ENCODE assay signal across 12 cellular contexts in the genomic region with DNA sequence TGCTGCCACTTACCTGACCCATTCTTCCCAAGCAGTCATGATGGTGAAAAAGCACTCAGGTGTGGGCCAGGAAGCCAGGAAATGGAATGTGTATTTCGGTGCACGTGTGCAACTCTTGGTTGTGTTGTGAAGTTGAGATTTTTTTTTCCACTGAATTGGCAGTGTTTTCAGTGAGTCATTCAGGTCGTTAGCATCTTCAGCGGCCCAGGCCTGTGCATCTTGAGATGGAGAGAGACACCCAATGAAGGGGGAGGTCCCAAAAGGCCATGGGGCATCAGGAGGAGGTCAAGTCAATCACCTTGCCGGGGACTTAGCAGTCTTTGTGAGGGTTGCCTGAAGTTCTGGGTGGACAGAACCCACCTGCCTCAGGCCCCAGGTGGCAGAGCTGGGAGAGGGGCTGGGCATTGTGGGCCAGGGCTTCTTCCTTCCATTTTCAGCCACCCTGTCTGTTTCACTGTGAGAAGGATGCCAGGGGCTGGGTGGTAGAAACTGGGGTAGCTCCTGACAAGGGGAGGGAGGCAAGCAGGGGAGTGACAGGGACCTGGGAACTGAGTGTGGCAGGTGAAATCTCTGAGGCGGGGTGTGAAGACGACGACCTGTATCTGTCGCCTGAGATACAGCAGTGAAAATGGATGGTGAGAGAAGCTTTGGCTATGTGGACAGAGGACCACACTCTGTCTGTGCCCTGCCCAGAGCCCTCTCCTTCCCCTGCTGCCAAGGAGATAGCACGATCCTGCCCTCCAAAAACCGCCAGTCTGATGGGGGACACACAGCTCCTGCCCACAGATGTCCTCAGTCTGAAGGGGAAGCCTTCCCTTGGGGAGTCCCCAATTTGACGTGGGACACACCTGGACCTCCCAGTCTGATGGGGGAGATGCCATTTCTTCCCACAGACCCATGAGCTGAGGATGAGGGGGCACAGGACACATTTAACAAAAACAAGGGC. TPM values are rescaled to one million over a fixed set of nuclear protein-coding genes. Genes with fewer than 3 reads are reported as not detected.
DNase-seq lines count a peak whose midpoint lies in the region; ATAC-seq and TF ChIP-seq lines count a peak whose summit lies in the region.
"Had no signal": no experiment of that assay in that cellular context is flagged by ENCODE, and none has a peak within 500 bp of the region (broad histone marks: within the 10 kb centered on the region; RNA-seq: fewer than 3 reads in every experiment).

No MANE protein-coding gene starts in this region.

- intact Hi-C loops in Right ventricle myocardium superior (cut with DNase I), result no loop called here
- intact Hi-C loops in cardiac septum (cut with DNase I), result no loop called here
- intact Hi-C loops in lower lobe of right lung (cut with DNase I), result no loop called here
- intact Hi-C loops in MCF 10A (cut with micrococcal nuclease), result no loop called here

- POLR2A ChIA-PET in MCF 10A (lab: Yijun Ruan, JAX), result no interaction called here

- H3K36me3 Mint-ChIP-seq in activated CD8-positive, alpha-beta memory T cell treated with anti-CD3 and anti-CD28 coated beads, Interleukin-2, amount 10 ng/mL, durations not matched to agents 7 days and 5 days, result no peaks in the 10 kb centered on the region
- no peaks in the 10 kb centered on the region for H3K36me3 Mint-ChIP-seq in MCF 10A (ENCODE audit: insufficient read depth, unreplicated experiment)

- no TSS peak for BruUV-seq in MCF 10A (replicated peaks; lab: Mats Ljungman, UMichigan)

- H3K9me3 Mint-ChIP-seq in activated CD8-positive, alpha-beta memory T cell treated with anti-CD3 and anti-CD28 coated beads, Interleukin-2, amount 10 ng/mL, durations not matched to agents 7 days and 5 days (ENCODE audit: low read depth), result no peaks in the 10 kb centered on the region
- no peaks in the 10 kb centered on the region for H3K9me3 Mint-ChIP-seq in MCF 10A (ENCODE audit: unreplicated experiment)
- H3K9me3 Mint-ChIP-seq: type B pancreatic cell had no signal

- H3K27me3 ChIP-seq in lower lobe of right lung (ENCODE audit: low read depth) (no peaks in the 10 kb centered on the region), tibial nerve (no peaks in the 10 kb centered on the region)

- peak overlapping the region; percentile 92 for H3K27ac Mint-ChIP-seq in activated CD8-positive, alpha-beta memory T cell treated with anti-CD3 and anti-CD28 coated beads, Interleukin-2, amount 10 ng/mL, durations not matched to agents 7 days and 5 days
- no peak overlapping the region for H3K27ac Mint-ChIP-seq in MCF 10A (ENCODE audit: low read depth, unreplicated experiment)
- H3K27ac Mint-ChIP-seq: type B pancreatic cell had no signal

- DNase-seq in Right ventricle myocardium superior (peak; percentile 19), cardiac septum (ENCODE audit: low spot score) (no peak), lower lobe of right lung (peak; percentile 20), tibial nerve (ENCODE audit: low spot score in 2 of 2) (no peak), NCI-H1694 (lab: John Stamatoyannopoulos, UW) (no peak), MCF 10A (ENCODE audit: unreplicated experiment) (no peak)
- peak; percentile 76 for DNase-seq in activated CD8-positive, alpha-beta memory T cell treated with anti-CD3 and anti-CD28 coated beads, Interleukin-2, amount 10 ng/mL, durations not matched to agents 7 days and 5 days
- DNase-seq: ACHN, mammary epithelial cell, SHP77 had no signal

- H3K4me1 Mint-ChIP-seq in activated CD8-positive, alpha-beta memory T cell treated with anti-CD3 and anti-CD28 coated beads, Interleukin-2, amount 10 ng/mL, durations not matched to agents 7 days and 5 days, result peaks cover 69% of the 10 kb centered on the region
- peaks cover 8% of the 10 kb centered on the region for H3K4me1 Mint-ChIP-seq in MCF 10A (ENCODE audit: insufficient read depth, unreplicated experiment)

- TF ChIP-seq EP300 in tibial nerve (IDR thresholded peaks at IDR 0.05), result no peak

- CTCF ChIA-PET in activated CD8-positive, alpha-beta memory T cell treated with anti-CD3 and anti-CD28 coated beads, Interleukin-2, amount 10 ng/mL, durations not matched to agents 7 days and 5 days (lab: Charles Lee), result interaction anchor here (1.2 to 14.9 kb wide), 3 partner anchors 12 to 84 kb away, joined by 3 to 263 read pairs (median 39); a partner anchor contains a TSS
- CTCF ChIA-PET in MCF 10A (lab: Yijun Ruan, JAX), result interaction anchor here (0.6 to 1.0 kb wide), 2 partner anchors 43 to 772 kb away, joined by 3 to 5 read pairs; no protein-coding TSS in a partner anchor

- TF ChIP-seq POLR2A in tibial nerve (IDR thresholded peaks at IDR 0.05), result no peak

- ATAC-seq in Right ventricle myocardium superior (ENCODE audit: poor library complexity), result no peak
- peak; percentile 22 for ATAC-seq in activated CD8-positive, alpha-beta memory T cell treated with anti-CD3 and anti-CD28 coated beads, Interleukin-2, amount 10 ng/mL, durations not matched to agents 7 days and 5 days
- no peak for ATAC-seq in lower lobe of right lung
- ATAC-seq in GM18867 (IDR thresholded peaks at IDR 0.05; ENCODE audit: unreplicated experiment), result no peak

- H3K4me1 ChIP-seq in lower lobe of right lung (peaks cover 37% of the 10 kb centered on the region), tibial nerve (peaks cover 0 to 59% (median 22%) of the 10 kb centered on the region in 4 donors)

- no peaks in the 10 kb centered on the region for H3K9me3 ChIP-seq in lower lobe of right lung
- H3K9me3 ChIP-seq in tibial nerve, result no peaks in the 10 kb centered on the region

- H3K27me3 Mint-ChIP-seq in activated CD8-positive, alpha-beta memory T cell treated with anti-CD3 and anti-CD28 coated beads, Interleukin-2, amount 10 ng/mL, durations not matched to agents 7 days and 5 days, result no peaks in the 10 kb centered on the region
- H3K27me3 Mint-ChIP-seq in MCF 10A (ENCODE audit: insufficient read depth, unreplicated experiment), result peaks cover 43% of the 10 kb centered on the region

- 66 to 71% methylated on average over 12 of the region's 12 CpGs for WGBS in tibial nerve, 2 donors

- H3K4me3 Mint-ChIP-seq in activated CD8-positive, alpha-beta memory T cell treated with anti-CD3 and anti-CD28 coated beads, Interleukin-2, amount 10 ng/mL, durations not matched to agents 7 days and 5 days, result peak overlapping the region; percentile 24
- no peak overlapping the region for H3K4me3 Mint-ChIP-seq in MCF 10A (ENCODE audit: unreplicated experiment)
- H3K4me3 Mint-ChIP-seq: type B pancreatic cell had no signal

- no peak overlapping the region for H3K27ac ChIP-seq in lower lobe of right lung
- H3K27ac ChIP-seq in tibial nerve, result peak overlapping the region; percentile 30 to 95 (median 88)

- H3K4me3 ChIP-seq in lower lobe of right lung (no peak overlapping the region), tibial nerve (no peak overlapping the region)

- TF ChIP-seq CTCF in lower lobe of right lung (IDR thresholded peaks at IDR 0.05), result no peak
- no peak for TF ChIP-seq CTCF in tibial nerve (IDR thresholded peaks at IDR 0.05)
- no peak for TF ChIP-seq CTCF in MCF 10A (IDR thresholded peaks at IDR 0.05; ENCODE audit: unreplicated experiment)

- H3K36me3 ChIP-seq in lower lobe of right lung (peaks cover 21% of the 10 kb centered on the region), tibial nerve (peaks cover 0 to 29% (median 0%) of the 10 kb centered on the region in 3 donors)

RNA-seq across cellular contexts. Expression of a gene that starts 11.8 kb away (rescaled TPM):
- 16.3 TPM for total RNA-seq in Right ventricle myocardium superior
- 11.2 TPM for total RNA-seq in cardiac septum
- 1 to 10 TPM; 2.6 to 3.0 TPM for total RNA-seq in activated CD8-positive, alpha-beta memory T cell treated with anti-CD3 and anti-CD28 coated beads, Interleukin-2, amount 10 ng/mL, durations not matched to agents 7 days and 5 days
- 8.3 TPM for total RNA-seq in lower lobe of right lung
- total RNA-seq in tibial nerve, result 10 to 100 TPM in 2 of 4 donors, 1 to 10 TPM in 2; 6.3 to 24.6 (median 9.8) TPM
- 0.40 and 1.5 TPM in 2 replicates for total RNA-seq in MCF 10A (2022)

RNA-seq across cellular contexts. Expression of a gene that starts 27.2 kb away (rescaled TPM):
- total RNA-seq in Right ventricle myocardium superior, result 0.32 TPM
- total RNA-seq in cardiac septum, result 0.30 TPM
- 10 to 100 TPM; 59.0 to 68.4 TPM for total RNA-seq in activated CD8-positive, alpha-beta memory T cell treated with anti-CD3 and anti-CD28 coated beads, Interleukin-2, amount 10 ng/mL, durations not matched to agents 7 days and 5 days
- total RNA-seq in lower lobe of right lung, result 3.6 TPM
- total RNA-seq in tibial nerve, result 1 to 10 TPM in 3 of 4 donors, not detected in 1; 1.9 to 3.3 (median 2.1) TPM
- not detected in 2 replicates for total RNA-seq in MCF 10A (2022)
- total RNA-seq: mammary epithelial cell had no signal

RNA-seq across cellular contexts. Expression of a gene that starts 56.1 kb away (rescaled TPM):
- total RNA-seq in Right ventricle myocardium superior, result 160 TPM
- 185 TPM for total RNA-seq in cardiac septum
- total RNA-seq in activated CD8-positive, alpha-beta memory T cell treated with anti-CD3 and anti-CD28 coated beads, Interleukin-2, amount 10 ng/mL, durations not matched to agents 7 days and 5 days, result 100 to 1,000 TPM; 413 to 525 TPM
- total RNA-seq in lower lobe of right lung, result 210 TPM
- total RNA-seq in tibial nerve, result 100 to 1,000 TPM; 164 to 205 (median 181) TPM
- 522 and 609 TPM in 2 replicates for total RNA-seq in MCF 10A (2022)

Comparison
In these comparisons a context has a peak if more than half of its experiments do, and no peak if none do; other contexts are left out.
1. DNase-seq: peak in Right ventricle myocardium superior (single experiment), activated CD8-positive, alpha-beta memory T cell treated with anti-CD3 and anti-CD28 coated beads, Interleukin-2, amount 10 ng/mL, durations not matched to agents 7 days and 5 days (single experiment) and lower lobe of right lung (single experiment); none in cardiac septum (single experiment), tibial nerve (0 of 2), NCI-H1694 (single experiment) and MCF 10A (single experiment).
2. RNA of a gene that starts 27.2 kb away (total RNA-seq): 59.0 to 68.4 TPM in activated CD8-positive, alpha-beta memory T cell treated with anti-CD3 and anti-CD28 coated beads, Interleukin-2, amount 10 ng/mL, durations not matched to agents 7 days and 5 days; 3.6 TPM in lower lobe of right lung (single experiment), 1.9 to 3.3 TPM in tibial nerve, 0.32 TPM in Right ventricle myocardium superior (single experiment), 0.30 TPM in cardiac septum (single experiment) and not detected in MCF 10A; every median in the first group is over 10 times any median in the second.